1 cellular context compared by ENCODE assay signal in genomic region chr4:52883707-52884669, GRCh38.
A peak's percentile ranks its signal among the peaks of the same experiment; 100 is the strongest.
TF ChIP-seq lines count a peak whose summit lies in the region.

No MANE protein-coding gene starts in this region.

TF ChIP-seq in H1, 55 proteins besides CTCF, POLR2A, EP300 and RAD21 (continued from another document):
- TF ChIP-seq HDAC2 (IDR thresholded peaks at IDR 0.05; ENCODE audit: borderline replicate concordance in 1 of 2, low read depth in 2 of 2, low read length in 2 of 2), result peak in 1 of 2 experiments; percentile 50; a peak in 1 of 4 replicates
